8 cellular contexts compared by ENCODE assay signal in the genomic region with DNA sequence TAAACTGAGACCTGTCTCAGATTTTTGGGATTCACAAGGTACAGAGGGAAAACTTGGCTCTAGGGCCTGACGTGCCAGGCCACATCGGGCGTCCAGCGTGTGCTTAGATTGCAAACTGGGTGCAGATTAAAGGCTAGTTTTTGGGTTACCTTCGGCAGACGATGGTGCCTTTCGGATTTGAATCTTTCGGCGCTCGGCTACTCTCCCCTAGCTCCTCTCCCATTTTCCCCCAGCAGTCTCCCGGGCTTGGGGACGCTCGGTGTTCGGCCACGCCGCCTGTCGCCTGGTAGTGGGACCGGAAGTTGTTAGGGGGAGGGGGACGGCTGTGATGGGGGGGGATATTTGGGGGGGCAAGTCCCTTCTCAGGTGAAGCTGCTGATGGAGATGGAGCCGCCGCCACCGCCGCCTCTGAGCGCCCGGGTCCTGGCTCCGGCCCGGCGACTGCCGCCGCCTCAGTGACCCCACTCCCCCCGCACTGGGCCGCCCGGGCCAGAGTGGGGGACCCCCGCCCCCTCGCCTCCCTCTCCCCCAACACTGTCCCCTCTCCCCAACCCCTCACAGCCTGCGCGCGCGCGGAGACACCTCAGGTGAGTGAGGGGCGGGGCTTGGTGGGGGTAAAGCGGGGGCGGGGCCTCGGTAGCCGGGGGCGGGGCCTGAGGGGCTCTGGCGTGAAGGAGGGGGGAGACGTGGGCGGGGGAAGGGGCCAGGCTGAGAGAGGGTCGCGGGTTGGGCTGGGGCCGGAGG. TPM values are rescaled to one million over a fixed set of nuclear protein-coding genes. Genes with fewer than 3 reads are reported as not detected.
A peak's percentile ranks its signal among the peaks of the same experiment; 100 is the strongest.
DNase-seq lines count a peak whose midpoint lies in the region; ATAC-seq and TF ChIP-seq lines count a peak whose summit lies in the region.

No MANE protein-coding gene starts in this region.

- peaks cover 0 to 4% of the 10 kb centered on the region in 2 donors for H3K36me3 Mint-ChIP-seq in activated naive CD4-positive, alpha-beta T cell treated with anti-CD3 and anti-CD28 coated beads, Interleukin-2, amount 50 U/mL, for 72 hours

- no peak for TF ChIP-seq EP300 in suprapubic skin (IDR thresholded peaks at IDR 0.05)

- no peaks in the 10 kb centered on the region for H3K9me3 ChIP-seq in suprapubic skin

- peak overlapping the region; percentile 63 to 80 for H3K27ac Mint-ChIP-seq in activated naive CD4-positive, alpha-beta T cell treated with anti-CD3 and anti-CD28 coated beads, Interleukin-2, amount 50 U/mL, for 72 hours

- TF ChIP-seq CTCF in NB4 (IDR thresholded peaks at IDR 0.05; ENCODE audit: low read depth, low read length) = no peak
- no peak for TF ChIP-seq CTCF in omental fat pad (IDR thresholded peaks at IDR 0.05)
- no peak for TF ChIP-seq CTCF in suprapubic skin (IDR thresholded peaks at IDR 0.05)

- intact Hi-C loops in head of caudate nucleus (cut with DNase I) = no loop called here

- TF ChIP-seq POLR2A in NB4 (IDR thresholded peaks at IDR 0.05; ENCODE audit: extremely low read depth, insufficient read length) (no peak), suprapubic skin (IDR thresholded peaks at IDR 0.05) (no peak)

- peak; percentile 87 for ATAC-seq in SK-N-SH treated with all-trans-retinoic acid at 6 μM for 48 hours
- peak; percentile 79 to 86 for ATAC-seq in activated naive CD4-positive, alpha-beta T cell treated with anti-CD3 and anti-CD28 coated beads, Interleukin-2, amount 50 U/mL, for 72 hours
- peak; percentile 88 for ATAC-seq in omental fat pad (ENCODE audit: low FRiP score)

- 0% methylated on average over 27 of the region's 52 CpGs for WGBS in suprapubic skin

- H3K9me3 Mint-ChIP-seq in activated naive CD4-positive, alpha-beta T cell treated with anti-CD3 and anti-CD28 coated beads, Interleukin-2, amount 50 U/mL, for 72 hours = no peaks in the 10 kb centered on the region

- H3K4me3 ChIP-seq in NB4 (ENCODE audit: low read depth, low read length) (peak overlapping the region; percentile 60), suprapubic skin (peak overlapping the region; percentile 82)

- H3K36me3 ChIP-seq in suprapubic skin = peaks cover 21% of the 10 kb centered on the region

- H3K27ac ChIP-seq in suprapubic skin = peak overlapping the region; percentile 89

- H3K27me3 ChIP-seq in suprapubic skin = no peaks in the 10 kb centered on the region

- peak; percentile 95 for DNase-seq in DMS53 (lab: John Stamatoyannopoulos, UW)
- DNase-seq in H4 (ENCODE audit: low spot score) = peak; percentile 83
- peak; percentile 88 for DNase-seq in NB4 (ENCODE audit: low read depth)
- DNase-seq in activated naive CD4-positive, alpha-beta T cell treated with anti-CD3 and anti-CD28 coated beads, Interleukin-2, amount 50 U/mL, for 72 hours (ENCODE audit: low spot score in 2 of 2) = peak in 1 of 2 donors; percentile 73
- DNase-seq in head of caudate nucleus = peak; percentile 81 to 97 (median 93)
- peak; percentile 48 for DNase-seq in omental fat pad (ENCODE audit: low spot score)
- peak; percentile 89 to 92 for DNase-seq in suprapubic skin (ENCODE audit: low spot score in 2 of 2)

- H3K4me1 ChIP-seq in suprapubic skin = peaks cover 13% of the 10 kb centered on the region

TF ChIP-seq in SK-N-SH treated with all-trans-retinoic acid at 6 μM for 48 hours, 23 proteins besides CTCF, POLR2A, EP300 and RAD21:
- TF ChIP-seq ZNF70 (CRISPR knock-in tag; IDR thresholded peaks at IDR 0.05) (no peak), BACH2 (CRISPR knock-in tag; IDR thresholded peaks at IDR 0.05; ENCODE audit: borderline replicate concordance) (no peak)
- TF ChIP-seq, protein P1, sequence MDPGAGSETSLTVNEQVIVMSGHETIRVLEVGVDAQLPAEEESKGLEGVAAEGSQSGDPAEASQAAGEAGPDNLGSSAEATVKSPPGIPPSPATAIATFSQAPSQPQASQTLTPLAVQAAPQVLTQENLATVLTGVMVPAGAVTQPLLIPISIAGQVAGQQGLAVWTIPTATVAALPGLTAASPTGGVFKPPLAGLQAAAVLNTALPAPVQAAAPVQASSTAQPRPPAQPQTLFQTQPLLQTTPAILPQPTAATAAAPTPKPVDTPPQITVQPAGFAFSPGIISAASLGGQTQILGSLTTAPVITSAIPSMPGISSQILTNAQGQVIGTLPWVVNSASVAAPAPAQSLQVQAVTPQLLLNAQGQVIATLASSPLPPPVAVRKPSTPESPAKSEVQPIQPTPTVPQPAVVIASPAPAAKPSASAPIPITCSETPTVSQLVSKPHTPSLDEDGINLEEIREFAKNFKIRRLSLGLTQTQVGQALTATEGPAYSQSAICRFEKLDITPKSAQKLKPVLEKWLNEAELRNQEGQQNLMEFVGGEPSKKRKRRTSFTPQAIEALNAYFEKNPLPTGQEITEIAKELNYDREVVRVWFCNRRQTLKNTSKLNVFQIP (CRISPR knock-in tag; IDR thresholded peaks at IDR 0.05; ENCODE audit: borderline replicate concordance, low read depth) = 0 out of 2 replicates have a peak, but pooled peaks have one; percentile 23

RNA-seq across cellular contexts. Expression of a gene that starts 10.2 kb away (rescaled TPM):
- 16.7 and 25.9 TPM in 2 replicates for total RNA-seq in H4 (2014; rRNA removed; shearing (Covaris generic))
- 10 to 100 TPM in 1 of 2 donors, 1 to 10 TPM in 1; 5.7 to 15.5 TPM for total RNA-seq in activated naive CD4-positive, alpha-beta T cell treated with anti-CD3 and anti-CD28 coated beads, Interleukin-2, amount 50 U/mL, for 72 hours
- total RNA-seq in omental fat pad (10 to 100 TPM; 14.5 to 43.0 (median 22.9) TPM), suprapubic skin (10 to 100 TPM; 18.7 to 25.6 (median 22.9) TPM)

RNA-seq across cellular contexts. Expression of a gene that starts 13.5 kb away (rescaled TPM):
- 0.39 and 0.89 TPM in 2 replicates for total RNA-seq in H4 (2014; rRNA removed; shearing (Covaris generic))
- 10 to 100 TPM; 17.0 to 19.5 TPM for total RNA-seq in activated naive CD4-positive, alpha-beta T cell treated with anti-CD3 and anti-CD28 coated beads, Interleukin-2, amount 50 U/mL, for 72 hours
- 10 to 100 TPM in 1 of 4 donors, 1 to 10 TPM in 3; 4.4 to 10.3 (median 6.6) TPM for total RNA-seq in omental fat pad
- total RNA-seq in suprapubic skin = 10 to 100 TPM in 1 of 4 donors, 1 to 10 TPM in 3; 3.2 to 10.5 (median 3.8) TPM

RNA-seq across cellular contexts. Expression of a gene that starts 33.4 kb away (rescaled TPM):
- total RNA-seq in H4 (2014; rRNA removed; shearing (Covaris generic)) = 46.9 and 47.7 TPM in 2 replicates
- 10 to 100 TPM; 43.1 to 51.8 TPM for total RNA-seq in activated naive CD4-positive, alpha-beta T cell treated with anti-CD3 and anti-CD28 coated beads, Interleukin-2, amount 50 U/mL, for 72 hours
- 10 to 100 TPM; 46.2 to 71.5 (median 64.8) TPM for total RNA-seq in omental fat pad
- 100 to 1,000 TPM in 3 of 4 donors, 10 to 100 TPM in 1; 97.1 to 143 (median 114) TPM for total RNA-seq in suprapubic skin

RNA-seq across cellular contexts. Expression of a gene that starts 34.4 kb away (rescaled TPM):
- total RNA-seq in H4 (2014; rRNA removed; shearing (Covaris generic)) = 1,414 and 1,870 TPM in 2 replicates
- total RNA-seq in activated naive CD4-positive, alpha-beta T cell treated with anti-CD3 and anti-CD28 coated beads, Interleukin-2, amount 50 U/mL, for 72 hours = 10 to 100 TPM; 47.4 to 49.0 TPM
- total RNA-seq in omental fat pad (1,000 to 10,000 TPM in 2 of 4 donors, 100 to 1,000 TPM in 2; 482 to 1,592 (median 1,024) TPM), suprapubic skin (1,000 to 10,000 TPM in 2 of 4 donors, 100 to 1,000 TPM in 2; 600 to 3,046 (median 910) TPM)

RNA-seq across cellular contexts. Expression of a gene that starts 40.7 kb away (rescaled TPM):
- total RNA-seq in H4 (2014; rRNA removed; shearing (Covaris generic)) = 66.3 and 67.3 TPM in 2 replicates
- total RNA-seq in activated naive CD4-positive, alpha-beta T cell treated with anti-CD3 and anti-CD28 coated beads, Interleukin-2, amount 50 U/mL, for 72 hours = 100 to 1,000 TPM; 116 to 144 TPM
- total RNA-seq in omental fat pad (10 to 100 TPM in 3 of 4 donors, 1 to 10 TPM in 1; 9.7 to 23.7 (median 17.5) TPM), suprapubic skin (10 to 100 TPM; 18.4 to 33.2 (median 28.6) TPM)
